Comparison of ENCODE assay signal across 24 cellular contexts in the genomic region with DNA sequence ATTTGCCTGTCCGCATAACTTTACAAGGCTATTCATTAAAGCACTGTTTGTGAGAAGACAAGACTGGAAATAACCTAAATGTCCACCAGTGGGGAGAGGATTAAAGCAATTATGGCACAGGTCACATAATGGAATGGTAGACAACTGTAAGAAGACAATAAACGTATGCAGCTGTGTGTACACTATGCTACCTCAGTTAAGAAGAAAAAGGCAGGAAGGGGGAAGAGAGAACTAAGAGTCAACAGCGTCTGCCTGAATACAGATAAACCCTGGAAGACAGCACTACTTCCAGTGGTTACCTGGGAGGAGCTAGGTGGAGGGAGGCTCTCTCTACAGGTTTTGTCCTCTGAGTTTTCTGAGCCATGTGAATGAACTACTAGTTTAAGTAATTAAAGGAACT. TPM values are rescaled to one million over a fixed set of nuclear protein-coding genes. Genes with fewer than 3 reads are reported as not detected.
A peak's percentile ranks its signal among the peaks of the same experiment; 100 is the strongest.
DNase-seq lines count a peak whose midpoint lies in the region; ATAC-seq and TF ChIP-seq lines count a peak whose summit lies in the region.
"Had no signal": no experiment of that assay in that cellular context is flagged by ENCODE, and none has a peak within 500 bp of the region (broad histone marks: within the 10 kb centered on the region; RNA-seq: fewer than 3 reads in every experiment).

No MANE protein-coding gene starts in this region.

- H3K9ac ChIP-seq in smooth muscle cell (ENCODE audit: low read depth), result no peak overlapping the region

- peak overlapping the region; percentile 18 for H3K27ac Mint-ChIP-seq in T-helper 2 cell treated with Interferon-gamma antibody and Interleukin-4, amounts not matched to agents 5 μg/mL and 100 μg/mL, for 36 hours
- peak overlapping the region; percentile 81 for H3K27ac Mint-ChIP-seq in stimulated activated memory B cell treated with anti-CD40 and anti-IgM and Interleukin-4, amounts not matched to agents 10 μg/mL and 1 μg/mL and 100 μg/mL, for 72 hours
- H3K27ac Mint-ChIP-seq: activated CD4-positive, alpha-beta T cell treated with anti-CD3 and anti-CD28 coated beads for 36 hours; activated CD8-positive, alpha-beta T cell treated with anti-CD3 and anti-CD28 coated beads, Interleukin-2, amount 10 ng/mL, durations not matched to agents 7 days and 5 days; T-helper 1 cell treated with Interleukin-12 subunit alpha and Interleukin-12 subunit beta and Interleukin-4 antibody, amounts not matched to agents 30 μg/mL and 1 μg/mL, for 36 hours had no signal

- H3K4me3 ChIP-seq in hepatocyte, result no peak overlapping the region
- no peak overlapping the region for H3K4me3 ChIP-seq in smooth muscle cell
- H3K4me3 ChIP-seq: dorsolateral prefrontal cortex, spleen had no signal

- ATAC-seq in stimulated activated memory B cell treated with anti-CD40 and anti-IgM and Interleukin-4, amounts not matched to agents 10 μg/mL and 1 μg/mL and 100 μg/mL, for 72 hours, result no peak
- ATAC-seq in HG02840 (IDR thresholded peaks at IDR 0.05; ENCODE audit: low FRiP score, unreplicated experiment) (no peak), GM18511 (IDR thresholded peaks at IDR 0.05; ENCODE audit: unreplicated experiment) (no peak)
- ATAC-seq: activated CD8-positive, alpha-beta T cell treated with anti-CD3 and anti-CD28 coated beads, Interleukin-2, amount 10 ng/mL, durations not matched to agents 7 days and 5 days; left lobe of liver had no signal

- 65% methylated on average over 3 of the region's 3 CpGs for WGBS in hepatocyte (ENCODE audit: low lambda C conversion rate, missing lambda C conversion rate)
- 90% methylated on average over 3 of the region's 3 CpGs for WGBS in smooth muscle cell (ENCODE audit: low lambda C conversion rate)

- H3K27me3 Mint-ChIP-seq in T-helper 2 cell treated with Interferon-gamma antibody and Interleukin-4, amounts not matched to agents 5 μg/mL and 100 μg/mL, for 36 hours (ENCODE audit: low read depth), result no peaks in the 10 kb centered on the region
- H3K27me3 Mint-ChIP-seq in stimulated activated memory B cell treated with anti-CD40 and anti-IgM and Interleukin-4, amounts not matched to agents 10 μg/mL and 1 μg/mL and 100 μg/mL, for 72 hours, result no peaks in the 10 kb centered on the region
- H3K27me3 Mint-ChIP-seq: activated CD4-positive, alpha-beta T cell treated with anti-CD3 and anti-CD28 coated beads for 36 hours had no signal

- peaks cover 24% of the 10 kb centered on the region for H3K4me1 Mint-ChIP-seq in T-helper 2 cell treated with Interferon-gamma antibody and Interleukin-4, amounts not matched to agents 5 μg/mL and 100 μg/mL, for 36 hours (ENCODE audit: low read depth)
- peaks cover 84% of the 10 kb centered on the region for H3K4me1 Mint-ChIP-seq in stimulated activated memory B cell treated with anti-CD40 and anti-IgM and Interleukin-4, amounts not matched to agents 10 μg/mL and 1 μg/mL and 100 μg/mL, for 72 hours

- peaks cover 100% of the 10 kb centered on the region for H3K79me2 ChIP-seq in hepatocyte
- peaks cover 100% of the 10 kb centered on the region for H3K79me2 ChIP-seq in smooth muscle cell (ENCODE audit: low read depth)

- H3K4me1 ChIP-seq in hepatocyte (ENCODE audit: insufficient read depth), result peaks cover 19% of the 10 kb centered on the region
- H3K4me1 ChIP-seq in smooth muscle cell (ENCODE audit: low read depth), result peaks cover 27% of the 10 kb centered on the region

- H3K4me2 ChIP-seq in hepatocyte (peak overlapping the region; percentile 15), smooth muscle cell (no peak overlapping the region)

- no peaks in the 10 kb centered on the region for H3K9me3 Mint-ChIP-seq in T-helper 2 cell treated with Interferon-gamma antibody and Interleukin-4, amounts not matched to agents 5 μg/mL and 100 μg/mL, for 36 hours
- H3K9me3 Mint-ChIP-seq in stimulated activated memory B cell treated with anti-CD40 and anti-IgM and Interleukin-4, amounts not matched to agents 10 μg/mL and 1 μg/mL and 100 μg/mL, for 72 hours, result no peaks in the 10 kb centered on the region
- H3K9me3 Mint-ChIP-seq: nephron; T-helper 1 cell treated with Interleukin-12 subunit alpha and Interleukin-12 subunit beta and Interleukin-4 antibody, amounts not matched to agents 30 μg/mL and 1 μg/mL, for 36 hours had no signal

- TF ChIP-seq CTCF in hepatocyte (IDR thresholded peaks at IDR 0.05; ENCODE audit: poor library complexity) (no peak), smooth muscle cell (IDR thresholded peaks at IDR 0.05; ENCODE audit: borderline replicate concordance, insufficient read depth, poor library complexity, severe bottlenecking) (no peak)

- H3K36me3 Mint-ChIP-seq in T-helper 2 cell treated with Interferon-gamma antibody and Interleukin-4, amounts not matched to agents 5 μg/mL and 100 μg/mL, for 36 hours (ENCODE audit: low read depth), result peaks cover 3% of the 10 kb centered on the region
- peaks cover 6% of the 10 kb centered on the region for H3K36me3 Mint-ChIP-seq in stimulated activated memory B cell treated with anti-CD40 and anti-IgM and Interleukin-4, amounts not matched to agents 10 μg/mL and 1 μg/mL and 100 μg/mL, for 72 hours

- no peaks in the 10 kb centered on the region for H3K9me2 ChIP-seq in hepatocyte (replicated peaks; ENCODE audit: insufficient read depth)

- peaks cover 2% of the 10 kb centered on the region for H3F3A ChIP-seq in smooth muscle cell (ENCODE audit: low read depth)

- no peaks in the 10 kb centered on the region for H3K27me3 ChIP-seq in hepatocyte
- H3K27me3 ChIP-seq in smooth muscle cell (ENCODE audit: low read depth), result no peaks in the 10 kb centered on the region
- H3K27me3 ChIP-seq: dorsolateral prefrontal cortex, spleen had no signal

- H3K27ac ChIP-seq in hepatocyte (no peak overlapping the region), smooth muscle cell (ENCODE audit: low read depth) (no peak overlapping the region)
- H3K27ac ChIP-seq: dorsolateral prefrontal cortex, spleen had no signal

- H4K20me1 ChIP-seq in hepatocyte (ENCODE audit: insufficient read depth, poor library complexity, severe bottlenecking) (peaks cover 100% of the 10 kb centered on the region), smooth muscle cell (ENCODE audit: low read depth) (peaks cover 100% of the 10 kb centered on the region)

- H3K36me3 ChIP-seq in hepatocyte (replicated peaks; ENCODE audit: insufficient read depth, low read depth), result no peaks in the 10 kb centered on the region
- H3K36me3 ChIP-seq in smooth muscle cell (ENCODE audit: low read depth), result no peaks in the 10 kb centered on the region
- H3K36me3 ChIP-seq: spleen had no signal

- H3K9me3 ChIP-seq in hepatocyte (ENCODE audit: low read depth), result no peaks in the 10 kb centered on the region
- no peaks in the 10 kb centered on the region for H3K9me3 ChIP-seq in smooth muscle cell (replicated peaks; ENCODE audit: low read depth)
- H3K9me3 ChIP-seq: spleen had no signal

- no peak for DNase-seq in T-helper 2 cell treated with Interferon-gamma antibody and Interleukin-4, amounts not matched to agents 5 μg/mL and 100 μg/mL, for 36 hours (ENCODE audit: low spot score)
- no peak for DNase-seq in T-helper 2 cell
- DNase-seq in NCI-H146 treated with DMSO at 0.1 percent for 48 hours (lab: John Stamatoyannopoulos, UW; ENCODE audit: unreplicated experiment), result peak; percentile 85
- no peak for DNase-seq in hepatocyte (ENCODE audit: low spot score)
- no peak for DNase-seq in smooth muscle cell (lab: John Stamatoyannopoulos, UW; ENCODE audit: unreplicated experiment)
- DNase-seq: 8988T; activated CD8-positive, alpha-beta T cell treated with anti-CD3 and anti-CD28 coated beads, Interleukin-2, amount 10 ng/mL, durations not matched to agents 7 days and 5 days; activated gamma-delta T cell; cerebellar nuclear complex; DMS53; dorsolateral prefrontal cortex; hypothalamus; IMR-90; NCI-H1105 treated with DMSO at 0.1 percent for 48 hours; NCI-H226; RPMI8226; spleen had no signal

- no peak overlapping the region for H3K4me3 Mint-ChIP-seq in T-helper 2 cell treated with Interferon-gamma antibody and Interleukin-4, amounts not matched to agents 5 μg/mL and 100 μg/mL, for 36 hours
- H3K4me3 Mint-ChIP-seq in stimulated activated memory B cell treated with anti-CD40 and anti-IgM and Interleukin-4, amounts not matched to agents 10 μg/mL and 1 μg/mL and 100 μg/mL, for 72 hours, result no peak overlapping the region
- H3K4me3 Mint-ChIP-seq: activated CD4-positive, alpha-beta T cell treated with anti-CD3 and anti-CD28 coated beads for 36 hours; activated CD8-positive, alpha-beta T cell treated with anti-CD3 and anti-CD28 coated beads, Interleukin-2, amount 10 ng/mL, durations not matched to agents 7 days and 5 days; nephron; T-helper 1 cell treated with Interleukin-12 subunit alpha and Interleukin-12 subunit beta and Interleukin-4 antibody, amounts not matched to agents 30 μg/mL and 1 μg/mL, for 36 hours had no signal

- H2AFZ ChIP-seq in hepatocyte (no peak overlapping the region), smooth muscle cell (ENCODE audit: low read depth) (no peak overlapping the region)

RNA-seq across cellular contexts. Expression of a gene that starts 15.3 kb away (rescaled TPM):
- total RNA-seq in hepatocyte (18.9 and 30.8 TPM in 2 replicates), smooth muscle cell (16.9 and 19.6 TPM in 2 replicates)
- polyA plus RNA-seq in hepatocyte (31.5 and 32.7 TPM in 2 replicates), smooth muscle cell (14.3 and 24.9 TPM in 2 replicates)
